In the genomic region with DNA sequence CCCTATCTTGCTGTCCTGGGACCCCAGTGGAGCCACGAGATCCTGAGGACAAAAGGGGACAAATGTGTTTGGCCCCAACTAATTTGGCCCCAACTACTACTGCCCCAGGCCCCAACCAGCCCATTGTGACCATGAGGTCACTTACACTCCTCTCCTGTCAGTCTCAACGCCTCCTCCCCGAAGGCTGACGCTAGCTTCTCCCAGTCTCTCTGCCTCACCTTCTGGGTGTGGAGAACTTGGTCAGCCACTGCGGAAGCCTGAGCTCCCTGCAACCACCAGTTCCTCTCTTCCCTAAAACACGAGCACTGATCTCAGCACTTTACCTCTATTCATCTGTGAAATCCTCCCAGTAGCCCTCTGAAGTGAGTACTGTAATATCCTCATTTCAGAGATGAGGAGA, we compare ENCODE assay signal across 15 cellular contexts. TPM values are rescaled to one million over a fixed set of nuclear protein-coding genes. Genes with fewer than 3 reads are reported as not detected.
DNase-seq lines count a peak whose midpoint lies in the region; ATAC-seq and TF ChIP-seq lines count a peak whose summit lies in the region.
"Had no signal": no experiment of that assay in that cellular context is flagged by ENCODE, and none has a peak within 500 bp of the region (broad histone marks: within the 10 kb centered on the region; RNA-seq: fewer than 3 reads in every experiment).

No MANE protein-coding gene starts in this region.

- H3K36me3 ChIP-seq in OCI-LY3 (replicated peaks; ENCODE audit: low read depth, low read length) (no peaks in the 10 kb centered on the region), skeletal muscle tissue (ENCODE audit: control insufficient read depth in 3 of 3, insufficient read depth in 3 of 3, low read length in 3 of 3) (peaks cover 61 to 83% (median 77%) of the 10 kb centered on the region in 3 donors)
- H3K36me3 ChIP-seq: neutrophil had no signal

- no peak overlapping the region for H2AFZ ChIP-seq in OCI-LY3 (ENCODE audit: low read depth, low read length)

- peaks cover 23% of the 10 kb centered on the region for H3K4me1 Mint-ChIP-seq in activated CD4-positive, alpha-beta T cell treated with anti-CD3 and anti-CD28 coated beads, Interleukin-2, amount 10 ng/mL, durations not matched to agents 24 days and 14 days
- H3K4me1 Mint-ChIP-seq in chondrocyte (ENCODE audit: low read depth) = peaks cover 33% of the 10 kb centered on the region

- H3K4me1 ChIP-seq in OCI-LY3 (ENCODE audit: low read length) (peaks cover 11% of the 10 kb centered on the region), skeletal muscle tissue (ENCODE audit: control insufficient read depth in 3 of 3, insufficient read depth in 3 of 3, low read length in 3 of 3) (peaks cover 64 to 90% (median 64%) of the 10 kb centered on the region in 3 donors)

- peaks cover 3% of the 10 kb centered on the region; the same call in 1 of the 2 replicates for H3K27me3 ChIP-seq in OCI-LY3 (ENCODE audit: low read depth, low read length)
- H3K27me3 ChIP-seq in skeletal muscle tissue (ENCODE audit: control insufficient read depth in 3 of 3, insufficient read depth in 3 of 3, low read length in 3 of 3) = peaks cover 0 to 7% (median 0%) of the 10 kb centered on the region in 3 donors

- DNase-seq in activated CD4-positive, alpha-beta T cell treated with anti-CD3 and anti-CD28 coated beads, Interleukin-2, amount 10 ng/mL, durations not matched to agents 24 days and 14 days = no peak
- no peak for DNase-seq in activated CD4-positive, alpha-beta T cell treated with anti-CD3 and anti-CD28 coated beads, Interleukin-2, amount 50 U/mL, for 1 hour
- no peak for DNase-seq in chondrocyte (ENCODE audit: low spot score)
- no peak for DNase-seq in activated CD4-positive, CD25-positive, alpha-beta regulatory T cell treated with anti-CD3 and anti-CD28 coated beads, Interleukin-2, amount 50 U/mL, for 72 hours
- DNase-seq: stomach, T-helper 9 cell had no signal

- H3K9me3 Mint-ChIP-seq in activated CD4-positive, alpha-beta T cell treated with anti-CD3 and anti-CD28 coated beads, Interleukin-2, amount 10 ng/mL, durations not matched to agents 24 days and 14 days = no peaks in the 10 kb centered on the region
- no peaks in the 10 kb centered on the region for H3K9me3 Mint-ChIP-seq in chondrocyte (ENCODE audit: low read depth)
- H3K9me3 Mint-ChIP-seq: activated naive CD4-positive, alpha-beta T cell treated with anti-CD3 and anti-CD28 coated beads, Interleukin-2, amount 50 U/mL, for 72 hours had no signal

- H3K36me3 Mint-ChIP-seq in activated CD4-positive, alpha-beta T cell treated with anti-CD3 and anti-CD28 coated beads, Interleukin-2, amount 10 ng/mL, durations not matched to agents 24 days and 14 days (ENCODE audit: low read depth) = peaks cover 40% of the 10 kb centered on the region
- no peaks in the 10 kb centered on the region for H3K36me3 Mint-ChIP-seq in chondrocyte (ENCODE audit: low read depth)

- no peaks in the 10 kb centered on the region for H3K79me2 ChIP-seq in OCI-LY3 (ENCODE audit: low read length)

- no peak for ATAC-seq in HG03280 (IDR thresholded peaks at IDR 0.05; ENCODE audit: unreplicated experiment)
- no peak for ATAC-seq in GM18505 (IDR thresholded peaks at IDR 0.05; ENCODE audit: unreplicated experiment)

- no peak for TF ChIP-seq POLR2A in GM18505 (IDR thresholded peaks at IDR 0.05; ENCODE audit: borderline replicate concordance, extremely low read depth, insufficient read depth, insufficient read length)

- no peak overlapping the region for H3K4me2 ChIP-seq in OCI-LY3 (ENCODE audit: low read length)

- H3K9me3 ChIP-seq in OCI-LY3 (ENCODE audit: insufficient read depth, low read length) = no peaks in the 10 kb centered on the region
- H3K9me3 ChIP-seq in skeletal muscle tissue (ENCODE audit: control insufficient read depth in 3 of 3, low read length in 3 of 3) = no peaks in the 10 kb centered on the region
- H3K9me3 ChIP-seq: neutrophil, stomach had no signal

- H3K4me3 ChIP-seq in OCI-LY3 (ENCODE audit: low read length) = no peak overlapping the region
- no peak overlapping the region for H3K4me3 ChIP-seq in skeletal muscle tissue (ENCODE audit: low read length in 3 of 3)

- no peaks in the 10 kb centered on the region for H4K20me1 ChIP-seq in OCI-LY3 (ENCODE audit: insufficient read depth, low read length)

- intact Hi-C loops in activated CD4-positive, alpha-beta T cell treated with anti-CD3 and anti-CD28 coated beads, Interleukin-2, amount 10 ng/mL, durations not matched to agents 24 days and 14 days (cut with micrococcal nuclease) = no loop called here

- peak overlapping the region; percentile 5 for H3K4me3 Mint-ChIP-seq in activated CD4-positive, alpha-beta T cell treated with anti-CD3 and anti-CD28 coated beads, Interleukin-2, amount 10 ng/mL, durations not matched to agents 24 days and 14 days
- H3K4me3 Mint-ChIP-seq in chondrocyte (ENCODE audit: unreplicated experiment) = no peak overlapping the region

- H3K27me3 Mint-ChIP-seq in activated CD4-positive, alpha-beta T cell treated with anti-CD3 and anti-CD28 coated beads, Interleukin-2, amount 10 ng/mL, durations not matched to agents 24 days and 14 days = no peaks in the 10 kb centered on the region
- peaks cover 25% of the 10 kb centered on the region for H3K27me3 Mint-ChIP-seq in chondrocyte (ENCODE audit: low read depth)

- H3K9ac ChIP-seq in OCI-LY3 (ENCODE audit: low read length) = peak overlapping the region; percentile 7; the same call in 1 of the 2 replicates
- H3K9ac ChIP-seq in skeletal muscle tissue (ENCODE audit: low read depth in 1 of 3, low read length in 3 of 3) = peak overlapping the region in 1 of 3 donors; percentile 4

- TF ChIP-seq CTCF in OCI-LY3 (IDR thresholded peaks at IDR 0.05; ENCODE audit: low read depth, low read length) (no peak), chondrocyte (IDR thresholded peaks at IDR 0.05) (no peak)

- H3K27ac ChIP-seq in OCI-LY3 (ENCODE audit: low read length) = no peak overlapping the region
- H3K27ac ChIP-seq in skeletal muscle tissue (ENCODE audit: low read depth, low read length) = peak overlapping the region; percentile 56
- H3K27ac ChIP-seq: neutrophil had no signal

- H3K27ac Mint-ChIP-seq in activated CD4-positive, alpha-beta T cell treated with anti-CD3 and anti-CD28 coated beads, Interleukin-2, amount 10 ng/mL, durations not matched to agents 24 days and 14 days = peak overlapping the region; percentile 51
- H3K27ac Mint-ChIP-seq in chondrocyte (ENCODE audit: unreplicated experiment) = peak overlapping the region; percentile 99

RNA-seq across cellular contexts. Expression of gene FAM181A, which starts 13.3 kb away (rescaled TPM):
- not detected in 2 replicates for total RNA-seq in activated CD4-positive, alpha-beta T cell treated with anti-CD3 and anti-CD28 coated beads, Interleukin-2, amount 10 ng/mL, durations not matched to agents 24 days and 14 days
- total RNA-seq in chondrocyte (not detected in 3 replicates), skeletal muscle tissue (not detected)
- total RNA-seq: activated naive CD4-positive, alpha-beta T cell treated with anti-CD3 and anti-CD28 coated beads, Interleukin-2, amount 50 U/mL, for 72 hours; epithelial cell of proximal tubule; H7; liver; stomach had no signal

RNA-seq across cellular contexts. Expression of gene ASB2, which starts 35.9 kb away (rescaled TPM):
- total RNA-seq in activated CD4-positive, alpha-beta T cell treated with anti-CD3 and anti-CD28 coated beads, Interleukin-2, amount 10 ng/mL, durations not matched to agents 24 days and 14 days = 21.1 and 21.6 TPM in 2 replicates
- total RNA-seq in chondrocyte (0.67 to 1.2 TPM in 2 of 3 replicates, not detected in the other), skeletal muscle tissue (16.2 TPM)

RNA-seq across cellular contexts. Expression of gene CCDC197, which starts 56.7 kb away (rescaled TPM):
- not detected in 2 replicates for total RNA-seq in activated CD4-positive, alpha-beta T cell treated with anti-CD3 and anti-CD28 coated beads, Interleukin-2, amount 10 ng/mL, durations not matched to agents 24 days and 14 days
- total RNA-seq in chondrocyte (not detected in 3 replicates), skeletal muscle tissue (not detected)
- total RNA-seq: epithelial cell of proximal tubule, H7, liver, stomach had no signal
